ENCODE assay signal across 8 cellular contexts in the genomic region with DNA sequence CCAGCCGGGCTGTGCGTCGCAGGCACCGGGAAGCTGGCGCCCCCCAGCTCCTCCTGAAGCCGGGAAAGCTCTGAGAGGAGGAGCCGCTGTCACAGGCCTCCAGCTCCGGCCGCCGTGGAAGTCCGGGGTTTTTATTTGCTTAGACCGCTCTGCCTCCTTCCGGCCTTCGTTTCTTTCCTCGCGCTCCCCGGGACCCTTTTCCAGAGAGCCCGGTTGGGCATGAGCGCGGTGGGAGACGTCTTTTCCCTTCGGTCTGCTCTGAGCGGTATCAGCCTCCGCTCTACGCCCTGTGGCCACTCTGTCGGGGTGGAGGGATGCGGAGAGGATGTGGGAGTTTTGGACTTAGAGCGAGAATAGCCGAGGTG. TPM values are rescaled to one million over a fixed set of nuclear protein-coding genes. Genes with fewer than 3 reads are reported as not detected.
DNase-seq lines count a peak whose midpoint lies in the region; ATAC-seq and TF ChIP-seq lines count a peak whose summit lies in the region.

No MANE protein-coding gene starts in this region.

- H3K27me3 ChIP-seq in left ventricle myocardium inferior (ENCODE audit: low read depth) = no peaks in the 10 kb centered on the region

- H3K4me1 Mint-ChIP-seq in activated T-cell treated with anti-CD3 and anti-CD28 coated beads, Interleukin-2, amount 50 U/mL, for 24 hours (ENCODE audit: low read depth) = peaks cover 32% of the 10 kb centered on the region
- H3K4me1 Mint-ChIP-seq in activated naive CD8-positive, alpha-beta T cell treated with anti-CD3 and anti-CD28 coated beads for 36 hours = peaks cover 15% of the 10 kb centered on the region

- peak overlapping the region; percentile 99 for H3K4me3 Mint-ChIP-seq in activated T-cell treated with anti-CD3 and anti-CD28 coated beads, Interleukin-2, amount 50 U/mL, for 24 hours
- peak overlapping the region; percentile 99 for H3K4me3 Mint-ChIP-seq in activated naive CD8-positive, alpha-beta T cell treated with anti-CD3 and anti-CD28 coated beads for 36 hours

- TF ChIP-seq CTCF in left ventricle myocardium inferior (IDR thresholded peaks at IDR 0.05; ENCODE audit: borderline replicate concordance) = no peak

- peak overlapping the region; percentile 96 for H3K27ac ChIP-seq in left ventricle myocardium inferior (replicated peaks)

- no peaks in the 10 kb centered on the region for H3K27me3 Mint-ChIP-seq in activated T-cell treated with anti-CD3 and anti-CD28 coated beads, Interleukin-2, amount 50 U/mL, for 24 hours
- no peaks in the 10 kb centered on the region for H3K27me3 Mint-ChIP-seq in activated naive CD8-positive, alpha-beta T cell treated with anti-CD3 and anti-CD28 coated beads for 36 hours

- no peaks in the 10 kb centered on the region for H3K9me3 ChIP-seq in left ventricle myocardium inferior (replicated peaks)

- H3K9me3 Mint-ChIP-seq in activated T-cell treated with anti-CD3 and anti-CD28 coated beads, Interleukin-2, amount 50 U/mL, for 24 hours = no peaks in the 10 kb centered on the region
- peaks cover 2% of the 10 kb centered on the region for H3K9me3 Mint-ChIP-seq in activated naive CD8-positive, alpha-beta T cell treated with anti-CD3 and anti-CD28 coated beads for 36 hours

- peak; percentile 26 for ATAC-seq in HG02571 (IDR thresholded peaks at IDR 0.05; ENCODE audit: unreplicated experiment)

- H3K4me3 ChIP-seq in left ventricle myocardium inferior = peak overlapping the region; percentile 98

- H3K4me1 ChIP-seq in left ventricle myocardium inferior = peaks cover 45% of the 10 kb centered on the region

- no peaks in the 10 kb centered on the region for H3K36me3 ChIP-seq in left ventricle myocardium inferior

- peaks cover 26% of the 10 kb centered on the region for H3K36me3 Mint-ChIP-seq in activated T-cell treated with anti-CD3 and anti-CD28 coated beads, Interleukin-2, amount 50 U/mL, for 24 hours (ENCODE audit: low read depth)
- H3K36me3 Mint-ChIP-seq in activated naive CD8-positive, alpha-beta T cell treated with anti-CD3 and anti-CD28 coated beads for 36 hours = no peaks in the 10 kb centered on the region

- intact Hi-C loops in left ventricle myocardium inferior (cut with micrococcal nuclease) = no loop called here

- DNase-seq in activated T-cell treated with anti-CD3 and anti-CD28 coated beads, Interleukin-2, amount 50 U/mL, for 24 hours = no peak
- no peak for DNase-seq in activated T-cell treated with anti-CD3 and anti-CD28 coated beads for 4 hours
- peak; percentile 3 for DNase-seq in NCI-H1092 (lab: John Stamatoyannopoulos, UW)
- peak; percentile 27 for DNase-seq in activated naive CD8-positive, alpha-beta T cell treated with anti-CD3 and anti-CD28 coated beads for 36 hours
- DNase-seq in left ventricle myocardium inferior = peak; percentile 17
- DNase-seq in putamen (ENCODE audit: low spot score) = peak; percentile 8
- DNase-seq in GM19238 (ENCODE audit: insufficient read length, low spot score) = no peak

- peak overlapping the region; percentile 97 for H3K27ac Mint-ChIP-seq in activated T-cell treated with anti-CD3 and anti-CD28 coated beads, Interleukin-2, amount 50 U/mL, for 24 hours
- H3K27ac Mint-ChIP-seq in activated naive CD8-positive, alpha-beta T cell treated with anti-CD3 and anti-CD28 coated beads for 36 hours = peak overlapping the region; percentile 93

RNA-seq across cellular contexts. Expression of a gene that starts 0.6 kb away (rescaled TPM):
- 10 to 100 TPM; 28.1 to 31.9 TPM for total RNA-seq in activated naive CD8-positive, alpha-beta T cell treated with anti-CD3 and anti-CD28 coated beads for 36 hours
- total RNA-seq in left ventricle myocardium inferior = 16.7 TPM

Comparison
In these comparisons a context has a peak if more than half of its experiments do, and no peak if none do; other contexts are left out.
1. DNase-seq: peak in NCI-H1092 (single experiment), activated naive CD8-positive, alpha-beta T cell treated with anti-CD3 and anti-CD28 coated beads for 36 hours (single experiment), left ventricle myocardium inferior (single experiment) and putamen (single experiment); none in activated T-cell treated with anti-CD3 and anti-CD28 coated beads, Interleukin-2, amount 50 U/mL, for 24 hours (single experiment), activated T-cell treated with anti-CD3 and anti-CD28 coated beads for 4 hours (single experiment) and GM19238 (single experiment).